In the genomic region with DNA sequence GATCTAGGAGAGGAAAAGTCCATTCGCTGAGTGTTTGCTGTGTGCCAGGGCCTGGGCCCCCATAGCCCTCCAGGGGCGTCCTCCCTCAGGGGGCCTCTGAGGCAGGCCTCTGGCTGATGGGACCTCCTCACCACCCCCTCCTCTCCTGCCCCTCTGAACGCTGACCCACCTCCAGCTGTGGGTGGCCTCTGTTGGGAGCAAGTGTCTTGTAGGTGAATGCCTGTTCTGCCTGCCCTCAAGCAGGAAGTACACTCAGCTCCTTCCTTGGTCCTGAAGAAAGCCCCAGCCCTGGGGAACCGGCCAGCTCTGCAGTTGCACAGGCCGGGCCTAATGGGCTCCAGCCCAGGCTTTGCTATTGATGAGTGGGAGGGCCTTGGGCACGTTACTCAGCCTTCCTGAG, we compare ENCODE assay signal across 21 cellular contexts. TPM values are rescaled to one million over a fixed set of nuclear protein-coding genes. Genes with fewer than 3 reads are reported as not detected.
DNase-seq lines count a peak whose midpoint lies in the region; ATAC-seq and TF ChIP-seq lines count a peak whose summit lies in the region.
"Had no signal": no experiment of that assay in that cellular context is flagged by ENCODE, and none has a peak within 500 bp of the region (broad histone marks: within the 10 kb centered on the region; RNA-seq: fewer than 3 reads in every experiment).

No MANE protein-coding gene starts in this region.

- H2AFZ ChIP-seq in osteoblast (ENCODE audit: low read length): no peak overlapping the region

- TF ChIP-seq CTCF in osteoblast (IDR thresholded peaks at IDR 0.05; ENCODE audit: extremely low read depth, low read depth, low read length) (no peak), colonic mucosa (IDR thresholded peaks at IDR 0.05) (no peak), GM13977 (IDR thresholded peaks at IDR 0.05; ENCODE audit: extremely low read depth, insufficient read depth, missing control alignments) (no peak)

- DNase-seq in RPMI8226: peak; percentile 27
- peak; percentile 23 for DNase-seq in dermis blood vessel endothelial cell
- DNase-seq in osteoblast (ENCODE audit: insufficient read length, low spot score, missing footprints): peak; percentile 71
- DNase-seq in hypothalamus (lab: John Stamatoyannopoulos, UW): no peak
- DNase-seq in colonic mucosa: no peak
- DNase-seq in GM13977 (ENCODE audit: low spot score): no peak
- DNase-seq in activated T-cell treated with anti-CD3 and anti-CD28 coated beads, Interleukin-2, amount 50 U/mL, for 72 hours: no peak
- DNase-seq: CD8-positive, alpha-beta memory T cell; DMS79; NCI-H1417; NCI-H187 treated with DMSO at 0.1 percent for 48 hours; NCI-H2227 treated with DMSO at 0.1 percent for 48 hours; NCI-H510A treated with DMSO at 0.1 percent for 48 hours; NCI-H774; PC-3 had no signal

- H3K27ac ChIP-seq in BLaER1 (peak overlapping the region; percentile 61; the same call in 1 of the 2 replicates), osteoblast (ENCODE audit: low read depth, low read length) (no peak overlapping the region), colonic mucosa (no peak overlapping the region)
- H3K27ac ChIP-seq: RWPE1, SJCRH30 had no signal

- H3K9me3 Mint-ChIP-seq in activated T-cell treated with anti-CD3 and anti-CD28 coated beads, Interleukin-2, amount 50 U/mL, for 72 hours: no peaks in the 10 kb centered on the region
- H3K9me3 Mint-ChIP-seq: CD8-positive, alpha-beta memory T cell had no signal

- no peak overlapping the region for H3K9ac ChIP-seq in BLaER1
- H3K9ac ChIP-seq in colonic mucosa (ENCODE audit: low read depth in 2 of 2, low read length in 2 of 2): no peak overlapping the region

- H3K27me3 ChIP-seq in BLaER1 (no peaks in the 10 kb centered on the region), osteoblast (ENCODE audit: insufficient read depth, low read length) (no peaks in the 10 kb centered on the region), colonic mucosa (no peaks in the 10 kb centered on the region)
- H3K27me3 ChIP-seq: SJCRH30 had no signal

- H3K79me2 ChIP-seq in osteoblast (ENCODE audit: insufficient read depth, low read length): no peaks in the 10 kb centered on the region

- in situ Hi-C loops in GM13977 (cut with MboI; ENCODE audit: low pct_unique_long_range_greater_than_20kb, low sequenced_read_pairs, unreplicated experiment): no loop called here

- H3K27ac Mint-ChIP-seq in activated T-cell treated with anti-CD3 and anti-CD28 coated beads, Interleukin-2, amount 50 U/mL, for 72 hours: no peak overlapping the region

- no peak for ATAC-seq in activated T-cell treated with anti-CD3 and anti-CD28 coated beads, Interleukin-2, amount 50 U/mL, for 72 hours (replicated peaks in 1 of 2)
- ATAC-seq: A549, PC-3 had no signal

- no peaks in the 10 kb centered on the region for H3K36me3 ChIP-seq in BLaER1
- no peaks in the 10 kb centered on the region for H3K36me3 ChIP-seq in osteoblast (ENCODE audit: insufficient read depth, low read length)
- H3K36me3 ChIP-seq in colonic mucosa: no peaks in the 10 kb centered on the region
- H3K36me3 ChIP-seq: SJCRH30 had no signal

- H3K27me3 Mint-ChIP-seq in activated T-cell treated with anti-CD3 and anti-CD28 coated beads, Interleukin-2, amount 50 U/mL, for 72 hours (ENCODE audit: low read depth): peaks cover 2% of the 10 kb centered on the region
- H3K27me3 Mint-ChIP-seq: CD8-positive, alpha-beta memory T cell had no signal

- H3K9me3 ChIP-seq in BLaER1 (0 out of 2 replicates have a peak, but pooled peaks cover 4% of the 10 kb centered on the region), osteoblast (ENCODE audit: low read depth, low read length) (no peaks in the 10 kb centered on the region), colonic mucosa (no peaks in the 10 kb centered on the region)
- H3K9me3 ChIP-seq: A549, SJCRH30 had no signal

- H3K4me2 ChIP-seq in BLaER1: peak overlapping the region; percentile 59
- no peak overlapping the region for H3K4me2 ChIP-seq in osteoblast (ENCODE audit: insufficient read depth, low read length)
- H3K4me2 ChIP-seq: A549 had no signal

- H3K36me3 Mint-ChIP-seq in activated T-cell treated with anti-CD3 and anti-CD28 coated beads, Interleukin-2, amount 50 U/mL, for 72 hours (ENCODE audit: insufficient read depth in 2 of 2): no peaks in the 10 kb centered on the region
- H3K36me3 Mint-ChIP-seq: CD8-positive, alpha-beta memory T cell had no signal

- no peak overlapping the region for H3K4me3 ChIP-seq in BLaER1
- no peak overlapping the region for H3K4me3 ChIP-seq in osteoblast (ENCODE audit: insufficient read depth, low read length)
- H3K4me3 ChIP-seq in colonic mucosa: no peak overlapping the region
- H3K4me3 ChIP-seq: A549, SJCRH30 had no signal

- H4K20me1 ChIP-seq in BLaER1: no peaks in the 10 kb centered on the region
- no peaks in the 10 kb centered on the region for H4K20me1 ChIP-seq in osteoblast (ENCODE audit: insufficient read depth, low read length)

- peaks cover 67% of the 10 kb centered on the region for H3K4me1 ChIP-seq in BLaER1
- H3K4me1 ChIP-seq in osteoblast (ENCODE audit: insufficient read depth, low read length): peaks cover 16% of the 10 kb centered on the region
- H3K4me1 ChIP-seq in colonic mucosa: peaks cover 8% of the 10 kb centered on the region
- H3K4me1 ChIP-seq: A549 had no signal

- intact Hi-C loops in colonic mucosa (cut with DNase I): no loop called here

- peaks cover 25% of the 10 kb centered on the region for H3K4me1 Mint-ChIP-seq in activated T-cell treated with anti-CD3 and anti-CD28 coated beads, Interleukin-2, amount 50 U/mL, for 72 hours (ENCODE audit: low read depth)

- H3K4me3 Mint-ChIP-seq in activated T-cell treated with anti-CD3 and anti-CD28 coated beads, Interleukin-2, amount 50 U/mL, for 72 hours: no peak overlapping the region
- H3K4me3 Mint-ChIP-seq: CD8-positive, alpha-beta memory T cell had no signal

RNA-seq across cellular contexts. Expression of a gene that starts 3.5 kb away (rescaled TPM):
- total RNA-seq in dermis blood vessel endothelial cell (7.7 and 8.7 TPM in 2 replicates), osteoblast (under 0.01 TPM in 2 replicates), colonic mucosa (1 to 10 TPM; 3.8 to 4.1 TPM)
- total RNA-seq in activated T-cell treated with anti-CD3 and anti-CD28 coated beads, Interleukin-2, amount 50 U/mL, for 72 hours: under 1 TPM; 0.29 to 0.42 TPM
- total RNA-seq: IMR-90, M059J had no signal

RNA-seq across cellular contexts. Expression of a gene that starts 28.9 kb away (rescaled TPM):
- total RNA-seq in dermis blood vessel endothelial cell: 0.47 TPM in 1 of 2 replicates, not detected in the other
- total RNA-seq in osteoblast: 0.88 TPM in 1 of 2 replicates, not detected in the other
- total RNA-seq in colonic mucosa: 10 to 100 TPM in 1 of 2 donors, 1 to 10 TPM in 1; 7.5 to 16.8 TPM
- not detected for total RNA-seq in activated T-cell treated with anti-CD3 and anti-CD28 coated beads, Interleukin-2, amount 50 U/mL, for 72 hours
- total RNA-seq: CD8-positive, alpha-beta memory T cell; IMR-90; M059J; PC-3 had no signal

Comparison
In these comparisons a context has a peak if more than half of its experiments do, and no peak if none do; other contexts are left out.
1. DNase-seq: peak in RPMI8226 (single experiment), dermis blood vessel endothelial cell (single experiment) and osteoblast (single experiment); none in hypothalamus (0 of 51), colonic mucosa (single experiment), GM13977 (single experiment) and activated T-cell treated with anti-CD3 and anti-CD28 coated beads, Interleukin-2, amount 50 U/mL, for 72 hours (0 of 2).